In genomic region chr20:11564491-11564890, GRCh38 we compare ENCODE assay signal across 20 cellular contexts.
A peak's percentile ranks its signal among the peaks of the same experiment; 100 is the strongest.
DNase-seq lines count a peak whose midpoint lies in the region; ATAC-seq and TF ChIP-seq lines count a peak whose summit lies in the region.
"Had no signal": no experiment of that assay in that cellular context is flagged by ENCODE, and none has a peak within 500 bp of the region (broad histone marks: within the 10 kb centered on the region; RNA-seq: fewer than 3 reads in every experiment).

No MANE protein-coding gene starts in this region.

- H3K4me3 ChIP-seq in GM23338 = no peak overlapping the region
- H3K4me3 ChIP-seq: A549; BLaER1 treated with 17β-estradiol and CSF1 and Interleukin-3, amounts not matched to agents 10 nM and 100 nM had no signal

- H3F3A ChIP-seq in GM23338 (replicated peaks; ENCODE audit: low read depth) = no peaks in the 10 kb centered on the region

- no peak overlapping the region for H3K4me3 Mint-ChIP-seq in GM23338
- H3K4me3 Mint-ChIP-seq: CD14-positive monocyte; CD4-positive, alpha-beta T cell; CD8-positive, alpha-beta memory T cell had no signal

- H3K36me3 ChIP-seq in GM23338 (ENCODE audit: insufficient read depth) = no peaks in the 10 kb centered on the region
- H3K36me3 ChIP-seq: BE2C; BLaER1 treated with 17β-estradiol and CSF1 and Interleukin-3, amounts not matched to agents 10 nM and 100 nM had no signal

- H3K27me3 Mint-ChIP-seq in GM23338 (ENCODE audit: insufficient read depth, low read depth, poor library complexity) = no peaks in the 10 kb centered on the region
- H3K27me3 Mint-ChIP-seq: CD4-positive, alpha-beta T cell; CD8-positive, alpha-beta memory T cell had no signal

- H3K27me3 ChIP-seq in GM23338 (ENCODE audit: insufficient read depth) = no peaks in the 10 kb centered on the region
- H3K27me3 ChIP-seq: BE2C; BLaER1 treated with 17β-estradiol and CSF1 and Interleukin-3, amounts not matched to agents 10 nM and 100 nM had no signal

- no peak overlapping the region for H3K4me2 ChIP-seq in GM23338
- H3K4me2 ChIP-seq: A549; BLaER1 treated with 17β-estradiol and CSF1 and Interleukin-3, amounts not matched to agents 10 nM and 100 nM had no signal

- no peaks in the 10 kb centered on the region for H3K36me3 Mint-ChIP-seq in GM23338 (ENCODE audit: low read depth)
- H3K36me3 Mint-ChIP-seq: CD14-positive monocyte; CD8-positive, alpha-beta memory T cell had no signal

- H3K27ac Mint-ChIP-seq in GM23338 = no peak overlapping the region
- H3K27ac Mint-ChIP-seq: CD14-positive monocyte; CD4-positive, alpha-beta T cell; CD8-positive, alpha-beta memory T cell had no signal

- no peak overlapping the region for H2AFZ ChIP-seq in GM23338

- no peaks in the 10 kb centered on the region for H3K9me3 Mint-ChIP-seq in GM23338

- no peaks in the 10 kb centered on the region for H3K4me1 ChIP-seq in GM23338 (ENCODE audit: insufficient read depth)
- H3K4me1 ChIP-seq: A549; BE2C; BLaER1 treated with 17β-estradiol and CSF1 and Interleukin-3, amounts not matched to agents 10 nM and 100 nM had no signal

- H3K9me2 ChIP-seq in GM23338 (ENCODE audit: insufficient read depth) = no peaks in the 10 kb centered on the region; the same call in 1 of the 2 replicates

- ATAC-seq in GM23338 (peak; percentile 36; the same call in 2 of the 3 replicates), GM21825 (IDR thresholded peaks at IDR 0.05; ENCODE audit: unreplicated experiment) (no peak)
- ATAC-seq: A549 had no signal

- DNase-seq in GM23338 (ENCODE audit: low spot score) (peak; percentile 49), MV-4-11 (lab: John Stamatoyannopoulos, UW) (peak; percentile 31), iPS-NIHi11 (ENCODE audit: low spot score) (peak; percentile 10), NCI-H146 (lab: John Stamatoyannopoulos, UW) (no peak), DMS53 treated with DMSO at 0.1 percent for 48 hours (lab: John Stamatoyannopoulos, UW; ENCODE audit: unreplicated experiment) (no peak)
- DNase-seq: 8988T; ACHN; AML-193; BE2C; CD4-positive, alpha-beta T cell; CD8-positive, alpha-beta memory T cell; DMS 273 treated with DMSO at 0.1 percent for 48 hours; DMS79 treated with DMSO at 0.1 percent for 48 hours; GF-D8; GOT3; HCEC 1CT had no signal

- H3K4me1 Mint-ChIP-seq in GM23338 = peaks cover 4% of the 10 kb centered on the region; the same call in 2 of the 3 replicates
- H3K4me1 Mint-ChIP-seq: CD14-positive monocyte; CD8-positive, alpha-beta memory T cell had no signal

- no peaks in the 10 kb centered on the region for H4K20me1 ChIP-seq in GM23338 (replicated peaks; ENCODE audit: insufficient read depth)
- H4K20me1 ChIP-seq: BLaER1 treated with 17β-estradiol and CSF1 and Interleukin-3, amounts not matched to agents 10 nM and 100 nM had no signal

- TF ChIP-seq CTCF in GM23338 (conservative IDR thresholded peaks at IDR 0.05; ENCODE audit: low read depth in 2 of 2) = no peak

- no peak overlapping the region for H3K27ac ChIP-seq in GM23338 (ENCODE audit: low read depth)
- H3K27ac ChIP-seq: A549; BLaER1 treated with 17β-estradiol and CSF1 and Interleukin-3, amounts not matched to agents 10 nM and 100 nM had no signal

- no peaks in the 10 kb centered on the region for H3K79me2 ChIP-seq in GM23338 (replicated peaks; ENCODE audit: insufficient read depth)

TF ChIP-seq in GM23338, 12 proteins besides CTCF, POLR2A, EP300 and RAD21:
- TF ChIP-seq NANOG (IDR thresholded peaks at IDR 0.05; ENCODE audit: borderline replicate concordance) (no peak), REST (IDR thresholded peaks at IDR 0.05; ENCODE audit: unreplicated experiment) (no peak), ZNF331 (CRISPR knock-in tag; IDR thresholded peaks at IDR 0.05; ENCODE audit: low read depth) (no peak), EZH2 (IDR thresholded peaks at IDR 0.05; ENCODE audit: low read depth, unreplicated experiment) (no peak)

Comparison
In these comparisons a context has a peak if more than half of its experiments do, and no peak if none do; other contexts are left out.
1. DNase-seq: peak in GM23338 (single experiment), MV-4-11 (single experiment) and iPS-NIHi11 (single experiment); none in NCI-H146 (single experiment) and DMS53 treated with DMSO at 0.1 percent for 48 hours (single experiment).